In the genomic region with DNA sequence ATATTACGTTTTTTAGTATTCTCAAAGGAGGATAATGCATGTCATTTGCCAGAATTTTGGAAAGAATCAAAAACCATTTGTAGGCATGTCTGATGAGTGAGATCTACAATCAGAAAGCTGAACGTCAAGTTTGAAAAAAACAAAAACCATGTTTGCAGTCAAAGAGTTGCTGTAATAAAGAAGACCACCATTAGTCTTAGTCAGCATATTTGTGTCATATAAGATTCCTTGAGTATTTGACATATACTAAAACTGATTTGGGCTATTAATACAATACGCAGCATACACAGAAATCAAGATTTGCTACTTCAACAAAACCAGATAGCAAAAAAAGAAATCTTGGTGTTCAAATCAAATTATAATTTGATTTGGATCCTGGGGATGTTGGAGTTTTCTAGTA, we compare ENCODE assay signal across 20 cellular contexts.
DNase-seq lines count a peak whose midpoint lies in the region; ATAC-seq, FAIRE-seq and TF ChIP-seq lines count a peak whose summit lies in the region.
"Had no signal": no experiment of that assay in that cellular context is flagged by ENCODE, and none has a peak within 500 bp of the region (broad histone marks: within the 10 kb centered on the region; RNA-seq: fewer than 3 reads in every experiment).

No MANE protein-coding gene starts in this region.

- H3K4me2 ChIP-seq in HepG2 (ENCODE audit: low read depth, low read length) (no peak overlapping the region), K562 (ENCODE audit: insufficient read depth, low read length) (no peak overlapping the region)
- H3K4me2 ChIP-seq: BLaER1 had no signal

- no peak for ATAC-seq in HepG2
- ATAC-seq in right lobe of liver, result no peak
- ATAC-seq in K562, result no peak
- ATAC-seq: CD8-positive, alpha-beta T cell had no signal

- TF ChIP-seq EP300 in HepG2 (IDR thresholded peaks at IDR 0.05; ENCODE audit: low read depth in 2 of 2, low read length in 2 of 2), result no peak
- TF ChIP-seq EP300 in HepG2 (CRISPR knock-in tag; IDR thresholded peaks at IDR 0.05; ENCODE audit: borderline replicate concordance), result no peak
- no peak for TF ChIP-seq EP300 in K562 (IDR thresholded peaks at IDR 0.05; ENCODE audit: low read length)

- 37% methylated on average over 3 of the region's 3 CpGs for WGBS in HepG2 (ENCODE audit: low lambda C conversion rate)
- 74% methylated on average over 3 of the region's 3 CpGs for WGBS in right lobe of liver (ENCODE audit: insufficient coverage, low coverage, low lambda C conversion rate, missing lambda C conversion rate)
- WGBS in K562 (ENCODE audit: insufficient coverage, low coverage, missing lambda C conversion rate), result 78% methylated on average over 3 of the region's 3 CpGs

- CTCF ChIA-PET in HepG2 (lab: Yijun Ruan, JAX; ENCODE audit: low intra/inter-chr PET ratio, low total read pairs) (no interaction called here), K562 (lab: Yijun Ruan, JAX; ENCODE audit: low intra/inter-chr PET ratio) (no interaction called here)

- no peak for FAIRE-seq in HepG2 (lab: Jason Lieb, UNC)
- no peak for FAIRE-seq in K562 (lab: Jason Lieb, UNC)
- FAIRE-seq: D721Med, G401.6, GM12891, GM19239 had no signal

- H3K27me3 ChIP-seq in HepG2 (ENCODE audit: control insufficient read depth in 1 of 2, insufficient read depth in 2 of 2, low read length in 2 of 2), result no peaks in the 10 kb centered on the region
- H3K27me3 ChIP-seq in right lobe of liver, result no peaks in the 10 kb centered on the region
- no peaks in the 10 kb centered on the region for H3K27me3 ChIP-seq in K562 (ENCODE audit: control insufficient read depth in 2 of 2, insufficient read depth in 2 of 2, low read length in 2 of 2)
- H3K27me3 ChIP-seq: BE2C, BLaER1 had no signal

- no peaks in the 10 kb centered on the region for H4K20me1 ChIP-seq in HepG2 (ENCODE audit: insufficient read depth, low read length)
- H4K20me1 ChIP-seq in K562 (replicated peaks; ENCODE audit: control insufficient read depth, insufficient read depth, low read length), result no peaks in the 10 kb centered on the region
- H4K20me1 ChIP-seq: BLaER1 had no signal

- H3K9ac ChIP-seq in HepG2 (ENCODE audit: insufficient read depth, low read depth, low read length) (no peak overlapping the region), K562 (ENCODE audit: insufficient read depth in 1 of 2, low read depth in 2 of 2, low read length in 2 of 2) (no peak overlapping the region)
- H3K9ac ChIP-seq: BLaER1 had no signal

- no peak overlapping the region for H3K27ac ChIP-seq in HepG2 (ENCODE audit: extremely low read length, insufficient read depth, low read length)
- no peak overlapping the region for H3K27ac ChIP-seq in right lobe of liver
- H3K27ac ChIP-seq in K562 (ENCODE audit: extremely low read depth, low read depth, low read length), result no peak overlapping the region
- H3K27ac ChIP-seq: 22Rv1, BLaER1 had no signal

- in situ Hi-C loops in HepG2 (cut with HindIII; ENCODE audit: extremely low pct_ligation_motif_present, low pct_unique_long_range_greater_than_20kb) (no loop called here), K562 (cut with MboI) (no loop called here)

- POLR2A ChIA-PET in HepG2 (lab: Yijun Ruan, JAX) (no interaction called here), K562 (lab: Yijun Ruan, JAX) (no interaction called here)

- H3K4me3 ChIP-seq in HepG2 (replicated peaks in 1 of 3; ENCODE audit: insufficient read depth in 1 of 3, low read depth in 2 of 3, low read length in 3 of 3) (no peak overlapping the region), right lobe of liver (no peak overlapping the region), K562 (no peak overlapping the region)
- H3K4me3 ChIP-seq: BLaER1 had no signal

- H3K4me1 ChIP-seq in HepG2 (ENCODE audit: insufficient read depth, low read length) (peaks cover 9% of the 10 kb centered on the region; the same call in 1 of the 2 replicates), right lobe of liver (no peaks in the 10 kb centered on the region), K562 (replicated peaks in 1 of 2; ENCODE audit: control insufficient read depth in 2 of 2, insufficient read depth in 2 of 2, low read length in 2 of 2) (no peaks in the 10 kb centered on the region)
- H3K4me1 ChIP-seq: BLaER1 had no signal

- no peak overlapping the region for H2AFZ ChIP-seq in HepG2 (ENCODE audit: low read length)
- H2AFZ ChIP-seq in K562 (ENCODE audit: low read depth, low read length), result no peak overlapping the region

- DNase-seq in HepG2 (ENCODE audit: low spot score), result no peak
- no peak for DNase-seq in right lobe of liver
- DNase-seq in K562 (ENCODE audit: extremely low read depth in 1 of 4, low spot score in 3 of 4), result no peak
- DNase-seq in stimulated activated CD4-positive, alpha-beta T cell treated with anti-CD3 and anti-CD28 coated beads, Interleukin-15, amount 100 ng/mL, for 24 hours, result no peak
- DNase-seq in foreskin melanocyte, result no peak
- DNase-seq: ACHN; BE2C; C1 segment of cervical spinal cord; Caco-2; Calu3; CD4-positive, alpha-beta T cell; CD8-positive, alpha-beta T cell; DMS79 treated with DMSO at 0.1 percent for 48 hours; GF-D8 had no signal

- no peaks in the 10 kb centered on the region for H3K9me1 ChIP-seq in K562 (ENCODE audit: control insufficient read depth, insufficient read depth, low read length)

- TF ChIP-seq POLR2A in HepG2 (IDR thresholded peaks at IDR 0.05; ENCODE audit: insufficient read depth in 1 of 2, low read depth in 2 of 2, low read length in 2 of 2), result no peak
- TF ChIP-seq POLR2A in right lobe of liver (IDR thresholded peaks at IDR 0.05), result no peak
- TF ChIP-seq POLR2A in K562 (conservative IDR thresholded peaks at IDR 0.05), result no peak

- no TSS peak for BruUV-seq in HepG2 (replicated peaks; lab: Mats Ljungman, UMichigan)
- BruUV-seq in K562 (replicated peaks; lab: Mats Ljungman, UMichigan), result no TSS peak

- TF ChIP-seq RAD21 in HepG2 (CRISPR knock-in tag; IDR thresholded peaks at IDR 0.05) (no peak), K562 (CRISPR knock-in tag; conservative IDR thresholded peaks at IDR 0.05 in 1 of 2, IDR thresholded peaks at IDR 0.05 in 1 of 2) (no peak)

- intact Hi-C loops in HepG2 (cut with micrococcal nuclease; ENCODE audit: unreplicated experiment) (no loop called here), right lobe of liver (cut with DNase I) (no loop called here), K562 (cut with micrococcal nuclease) (no loop called here)

- H3K9me3 ChIP-seq in HepG2 (ENCODE audit: low read length), result no peaks in the 10 kb centered on the region
- no peaks in the 10 kb centered on the region for H3K9me3 ChIP-seq in right lobe of liver
- H3K9me3 ChIP-seq in K562 (replicated peaks; ENCODE audit: control insufficient read depth, insufficient read depth, low read depth, low read length), result no peaks in the 10 kb centered on the region
- H3K9me3 ChIP-seq: BE2C, BLaER1, Caco-2 had no signal

- H3K79me2 ChIP-seq in HepG2 (ENCODE audit: insufficient read depth, low read length) (no peaks in the 10 kb centered on the region), K562 (ENCODE audit: control insufficient read depth, insufficient read depth, low read length) (no peaks in the 10 kb centered on the region)

- H3K36me3 ChIP-seq in HepG2 (replicated peaks in 1 of 2; ENCODE audit: control insufficient read depth in 1 of 2, insufficient read depth in 2 of 2, low read length in 2 of 2) (no peaks in the 10 kb centered on the region), right lobe of liver (no peaks in the 10 kb centered on the region), K562 (ENCODE audit: control insufficient read depth, insufficient read depth, low read length) (no peaks in the 10 kb centered on the region)
- H3K36me3 ChIP-seq: BE2C, BLaER1 had no signal

- TF ChIP-seq CTCF in HepG2 (CRISPR knock-in tag; IDR thresholded peaks at IDR 0.05), result no peak
- TF ChIP-seq CTCF in right lobe of liver (IDR thresholded peaks at IDR 0.05), result no peak
- no peak for TF ChIP-seq CTCF in K562 (IDR thresholded peaks at IDR 0.05 in 2 of 3, conservative IDR thresholded peaks at IDR 0.05 in 1 of 3; ENCODE audit: insufficient read depth in 2 of 3, low read depth in 1 of 3, low read length in 3 of 3)

TF ChIP-seq in HepG2, 621 proteins besides CTCF, POLR2A, EP300 and RAD21 (continues in another document):
- TF ChIP-seq MTF2 (CRISPR knock-in tag; IDR thresholded peaks at IDR 0.05; ENCODE audit: borderline replicate concordance) (no peak), MAFF (IDR thresholded peaks at IDR 0.05; ENCODE audit: low read depth, low read length) (peak; percentile 98), POLR2AphosphoS5 (IDR thresholded peaks at IDR 0.05; ENCODE audit: low read depth, low read length) (no peak), ZNF740 (CRISPR knock-in tag; IDR thresholded peaks at IDR 0.05) (no peak), ZFYVE20 (CRISPR knock-in tag; IDR thresholded peaks at IDR 0.05; ENCODE audit: borderline replicate concordance, low read depth) (no peak), GATAD1 (CRISPR knock-in tag; IDR thresholded peaks at IDR 0.05) (no peak), HHEX (CRISPR knock-in tag; IDR thresholded peaks at IDR 0.05) (no peak)
- TF ChIP-seq, protein P1, sequence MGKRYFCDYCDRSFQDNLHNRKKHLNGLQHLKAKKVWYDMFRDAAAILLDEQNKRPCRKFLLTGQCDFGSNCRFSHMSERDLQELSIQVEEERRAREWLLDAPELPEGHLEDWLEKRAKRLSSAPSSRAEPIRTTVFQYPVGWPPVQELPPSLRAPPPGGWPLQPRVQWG (CRISPR knock-in tag; IDR thresholded peaks at IDR 0.05; ENCODE audit: borderline replicate concordance, low read depth), result no peak

TF ChIP-seq in K562, 482 proteins besides CTCF, POLR2A, EP300 and RAD21 (continues in another document):
- TF ChIP-seq TBP (optimal IDR thresholded peaks at IDR 0.05; ENCODE audit: low read depth, low read length) (no peak), NR0B1 (IDR thresholded peaks at IDR 0.05; ENCODE audit: partially characterized antibody) (no peak), ARID2 (IDR thresholded peaks at IDR 0.05) (no peak)
- TF ChIP-seq, protein P2, sequence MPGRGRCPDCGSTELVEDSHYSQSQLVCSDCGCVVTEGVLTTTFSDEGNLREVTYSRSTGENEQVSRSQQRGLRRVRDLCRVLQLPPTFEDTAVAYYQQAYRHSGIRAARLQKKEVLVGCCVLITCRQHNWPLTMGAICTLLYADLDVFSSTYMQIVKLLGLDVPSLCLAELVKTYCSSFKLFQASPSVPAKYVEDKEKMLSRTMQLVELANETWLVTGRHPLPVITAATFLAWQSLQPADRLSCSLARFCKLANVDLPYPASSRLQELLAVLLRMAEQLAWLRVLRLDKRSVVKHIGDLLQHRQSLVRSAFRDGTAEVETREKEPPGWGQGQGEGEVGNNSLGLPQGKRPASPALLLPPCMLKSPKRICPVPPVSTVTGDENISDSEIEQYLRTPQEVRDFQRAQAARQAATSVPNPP (IDR thresholded peaks at IDR 0.05; ENCODE audit: borderline replicate concordance, insufficient read depth, insufficient read length), result no peak

Comparison
In these comparisons a context has a peak if more than half of its experiments do, and no peak if none do; other contexts are left out.
1. Of the 241 proteins assayed by ChIP-seq in both HepG2 and K562: peak only in HepG2: none; only in K562: MAFG; in both: MAFF and MAFK; in neither: 238.